ENCODE assay signal across 23 cellular contexts in the genomic region with DNA sequence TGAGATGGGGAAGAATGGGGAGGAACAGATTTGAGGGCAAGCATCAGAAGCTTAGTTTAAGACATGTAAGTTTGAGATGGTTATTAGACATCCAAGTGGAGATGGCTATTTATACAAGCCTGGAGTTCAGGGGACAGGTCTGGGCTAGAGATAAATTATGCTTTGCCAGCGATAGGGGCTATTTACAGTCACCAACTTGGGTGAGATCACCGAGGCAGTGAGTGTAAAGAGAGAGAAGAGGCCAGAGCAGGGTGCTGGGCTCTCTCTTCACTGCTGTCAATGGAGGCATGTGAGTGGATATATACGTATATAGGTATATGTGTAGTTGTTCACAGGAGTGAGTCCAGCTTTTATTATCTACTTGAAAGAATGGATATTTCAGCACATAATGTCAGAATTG.
"Had no signal": no experiment of that assay in that cellular context is flagged by ENCODE, and none has a peak within 500 bp of the region (broad histone marks: within the 10 kb centered on the region; RNA-seq: fewer than 3 reads in every experiment).

No MANE protein-coding gene starts in this region.

- H3K4me3 ChIP-seq: pancreas, prostate gland, skin epidermis, stomach, testis, thyroid gland, transverse colon, upper lobe of right lung had no signal

- H3K36me3 ChIP-seq: pancreas, prostate gland, stomach, thyroid gland, transverse colon, upper lobe of right lung had no signal

- H3K27ac ChIP-seq: pancreas, prostate gland, skin epidermis, stomach, testis, thyroid gland, transverse colon, upper lobe of right lung had no signal

- H3K4me1 ChIP-seq: pancreas, prostate gland, stomach, testis, thyroid gland, transverse colon, upper lobe of right lung had no signal

- H3K27me3 ChIP-seq: pancreas, stomach, testis, thyroid gland, transverse colon, upper lobe of right lung had no signal

- H3K9me3 ChIP-seq: pancreas, prostate gland, stomach, testis, thyroid gland, upper lobe of right lung had no signal

- ATAC-seq: left lobe of liver; naive thymus-derived CD8-positive, alpha-beta T cell; pancreas; sciatic nerve; stimulated activated naive B cell treated with anti-CD40 and anti-IgM and Interleukin-4, amounts not matched to agents 10 μg/mL and 1 μg/mL and 100 μg/mL, for 72 hours; stimulated activated naive CD8-positive, alpha-beta T cell treated with anti-CD3 and anti-CD28 coated beads, Interleukin-15, Interleukin-2, amounts not matched to agents 100 U/mL and 50 U/mL, for 24 hours; upper lobe of right lung had no signal

- DNase-seq: glutamatergic neuron; hypothalamus; islet precursor cell; mesenchymal stem cell; naive thymus-derived CD8-positive, alpha-beta T cell; nucleus accumbens; pancreas; posterior cingulate gyrus; stimulated activated CD4-positive, alpha-beta T cell treated with anti-CD3 and anti-CD28 coated beads, Interleukin-12 subunit alpha, Interleukin-12 subunit beta, amount 100 ng/mL, for 4 hours; stimulated activated CD4-positive, alpha-beta T cell treated with anti-CD3 and anti-CD28 coated beads, Interleukin-15, amount 100 ng/mL, for 24 hours; stimulated activated CD4-positive, alpha-beta T cell treated with anti-CD3 and anti-CD28 coated beads, Interleukin-2, amount 100 ng/mL, for 24 hours; stimulated activated CD4-positive, alpha-beta T cell treated with anti-CD3 and anti-CD28 coated beads, Interleukin-4, amount 100 ng/mL, for 1 hour; stimulated activated naive B cell treated with anti-CD40 and anti-IgM and Interleukin-4, amounts not matched to agents 10 μg/mL and 1 μg/mL and 100 μg/mL, for 72 hours; stimulated activated naive CD8-positive, alpha-beta T cell treated with anti-CD3 and anti-CD28 coated beads, Interleukin-15, Interleukin-2, amounts not matched to agents 100 U/mL and 50 U/mL, for 24 hours; stomach; testis; thyroid gland; transverse colon; upper lobe of right lung had no signal
